In the genomic region with DNA sequence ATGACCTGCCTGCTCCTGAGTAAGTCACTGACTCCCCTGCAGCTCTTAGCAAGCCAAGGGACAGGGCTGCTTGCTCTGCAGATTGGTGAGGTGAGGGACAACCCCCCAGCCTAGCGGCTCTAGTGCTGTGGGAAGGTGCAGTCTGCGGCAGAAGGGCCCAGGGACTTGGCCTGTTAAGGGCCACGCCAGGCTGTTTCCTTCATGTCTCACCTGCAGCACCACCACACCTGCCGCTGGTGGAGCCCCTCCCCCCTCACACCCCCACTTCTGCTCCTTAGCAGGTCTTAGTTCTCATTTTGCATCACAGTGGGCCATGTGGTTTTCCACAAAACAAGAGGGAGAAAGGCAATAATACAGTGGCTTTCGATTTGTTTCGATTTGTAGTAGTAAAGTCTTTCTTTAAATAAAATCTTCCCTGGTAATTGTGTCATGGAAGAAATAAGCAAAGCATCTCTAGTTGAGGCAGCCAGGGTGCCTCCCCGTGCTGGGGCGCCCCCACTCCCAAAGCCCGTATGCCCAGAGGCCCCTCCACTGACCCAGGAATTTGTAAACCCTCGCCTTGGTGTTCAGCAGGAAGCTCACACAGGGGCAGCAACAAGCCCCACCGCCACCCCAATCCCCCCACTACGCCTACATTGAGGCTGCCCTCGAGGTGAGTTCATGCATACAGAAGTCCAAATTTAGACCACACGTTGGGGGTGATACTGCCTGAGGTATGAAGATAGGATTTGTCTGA, we compare ENCODE assay signal across 12 cellular contexts.
DNase-seq lines count a peak whose midpoint lies in the region; ATAC-seq and TF ChIP-seq lines count a peak whose summit lies in the region.
"Had no signal": no experiment of that assay in that cellular context is flagged by ENCODE, and none has a peak within 500 bp of the region (broad histone marks: within the 10 kb centered on the region; RNA-seq: fewer than 3 reads in every experiment).

No MANE protein-coding gene starts in this region.

- H3K27me3 ChIP-seq in Peyer's patch: no peaks in the 10 kb centered on the region

- H3K9me3 ChIP-seq in Peyer's patch: no peaks in the 10 kb centered on the region
- H3K9me3 ChIP-seq: esophagus squamous epithelium had no signal

- TF ChIP-seq CTCF in Peyer's patch (IDR thresholded peaks at IDR 0.05) (no peak), chondrocyte (IDR thresholded peaks at IDR 0.05) (no peak)

- H3K9me3 Mint-ChIP-seq in activated CD4-positive, alpha-beta T cell treated with anti-CD3 and anti-CD28 coated beads, Interleukin-2, amount 10 ng/mL, durations not matched to agents 7 days and 5 days: no peaks in the 10 kb centered on the region
- H3K9me3 Mint-ChIP-seq in chondrocyte (ENCODE audit: low read depth): no peaks in the 10 kb centered on the region
- H3K9me3 Mint-ChIP-seq in stimulated activated naive B cell treated with anti-CD40 and anti-IgM and Interleukin-4, amounts not matched to agents 10 μg/mL and 1 μg/mL and 100 μg/mL, for 72 hours: no peaks in the 10 kb centered on the region

- CTCF ChIA-PET in activated CD4-positive, alpha-beta T cell treated with anti-CD3 and anti-CD28 coated beads, Interleukin-2, amount 10 ng/mL, durations not matched to agents 7 days and 5 days (lab: Charles Lee): no interaction called here

- POLR2A ChIA-PET in activated CD4-positive, alpha-beta T cell treated with anti-CD3 and anti-CD28 coated beads, Interleukin-2, amount 10 ng/mL, durations not matched to agents 7 days and 5 days (lab: Charles Lee): interaction anchor here (0.6 kb wide), 1 partner anchor 60 kb away, joined by 4 read pairs; no protein-coding TSS in a partner anchor

- no peak for TF ChIP-seq POLR2A in Peyer's patch (IDR thresholded peaks at IDR 0.05)

- no peaks in the 10 kb centered on the region for H3K36me3 ChIP-seq in Peyer's patch
- H3K36me3 ChIP-seq: esophagus squamous epithelium had no signal

- no peak overlapping the region for H3K4me3 Mint-ChIP-seq in activated CD4-positive, alpha-beta T cell treated with anti-CD3 and anti-CD28 coated beads, Interleukin-2, amount 10 ng/mL, durations not matched to agents 7 days and 5 days
- H3K4me3 Mint-ChIP-seq in chondrocyte (ENCODE audit: unreplicated experiment): no peak overlapping the region
- H3K4me3 Mint-ChIP-seq in stimulated activated naive B cell treated with anti-CD40 and anti-IgM and Interleukin-4, amounts not matched to agents 10 μg/mL and 1 μg/mL and 100 μg/mL, for 72 hours: peak overlapping the region in 1 of 2 donors; percentile 13

- peaks cover 47% of the 10 kb centered on the region for H3K4me1 Mint-ChIP-seq in activated CD4-positive, alpha-beta T cell treated with anti-CD3 and anti-CD28 coated beads, Interleukin-2, amount 10 ng/mL, durations not matched to agents 7 days and 5 days
- H3K4me1 Mint-ChIP-seq in chondrocyte (ENCODE audit: low read depth): no peaks in the 10 kb centered on the region
- peaks cover 22 to 43% of the 10 kb centered on the region in 2 donors for H3K4me1 Mint-ChIP-seq in stimulated activated naive B cell treated with anti-CD40 and anti-IgM and Interleukin-4, amounts not matched to agents 10 μg/mL and 1 μg/mL and 100 μg/mL, for 72 hours

- H3K4me1 ChIP-seq in Peyer's patch: no peaks in the 10 kb centered on the region

- no peak overlapping the region for H3K27ac ChIP-seq in Peyer's patch
- H3K27ac ChIP-seq: esophagus squamous epithelium, skin epidermis had no signal

- peak overlapping the region; percentile 68 for H3K27ac Mint-ChIP-seq in activated CD4-positive, alpha-beta T cell treated with anti-CD3 and anti-CD28 coated beads, Interleukin-2, amount 10 ng/mL, durations not matched to agents 7 days and 5 days
- no peak overlapping the region for H3K27ac Mint-ChIP-seq in chondrocyte (ENCODE audit: unreplicated experiment)
- no peak overlapping the region for H3K27ac Mint-ChIP-seq in stimulated activated naive B cell treated with anti-CD40 and anti-IgM and Interleukin-4, amounts not matched to agents 10 μg/mL and 1 μg/mL and 100 μg/mL, for 72 hours

- ATAC-seq in stimulated activated naive B cell treated with anti-CD40 and anti-IgM and Interleukin-4, amounts not matched to agents 10 μg/mL and 1 μg/mL and 100 μg/mL, for 72 hours (replicated peaks): peak; percentile 48 to 61
- ATAC-seq in GM18909 (IDR thresholded peaks at IDR 0.05; ENCODE audit: poor library complexity, unreplicated experiment) (no peak), GM18861 (IDR thresholded peaks at IDR 0.05; ENCODE audit: unreplicated experiment) (no peak)

- DNase-seq in activated CD4-positive, alpha-beta T cell treated with anti-CD3 and anti-CD28 coated beads, Interleukin-2, amount 10 ng/mL, durations not matched to agents 7 days and 5 days: peak; percentile 14
- DNase-seq in activated CD4-positive, alpha-beta T cell treated with anti-CD3 and anti-CD28 coated beads for 1 hour: no peak
- DNase-seq in Peyer's patch (peak in 2 of 3 donors; percentile 49 to 68), chondrocyte (ENCODE audit: low spot score) (peak; percentile 50), ecto neural progenitor cell (ENCODE audit: low spot score) (no peak)
- no peak for DNase-seq in stimulated activated naive B cell treated with anti-CD40 and anti-IgM and Interleukin-4, amounts not matched to agents 10 μg/mL and 1 μg/mL and 100 μg/mL, for 72 hours
- DNase-seq: esophagus squamous epithelium, hippocampal formation, occipital lobe had no signal

- no peaks in the 10 kb centered on the region for H3K36me3 Mint-ChIP-seq in activated CD4-positive, alpha-beta T cell treated with anti-CD3 and anti-CD28 coated beads, Interleukin-2, amount 10 ng/mL, durations not matched to agents 7 days and 5 days (ENCODE audit: low read depth)
- no peaks in the 10 kb centered on the region for H3K36me3 Mint-ChIP-seq in chondrocyte (ENCODE audit: low read depth)
- no peaks in the 10 kb centered on the region for H3K36me3 Mint-ChIP-seq in stimulated activated naive B cell treated with anti-CD40 and anti-IgM and Interleukin-4, amounts not matched to agents 10 μg/mL and 1 μg/mL and 100 μg/mL, for 72 hours

- no peak overlapping the region for H3K4me3 ChIP-seq in Peyer's patch
- H3K4me3 ChIP-seq: esophagus squamous epithelium, skin epidermis had no signal

- H3K27me3 Mint-ChIP-seq in activated CD4-positive, alpha-beta T cell treated with anti-CD3 and anti-CD28 coated beads, Interleukin-2, amount 10 ng/mL, durations not matched to agents 7 days and 5 days: no peaks in the 10 kb centered on the region
- peaks cover 36% of the 10 kb centered on the region for H3K27me3 Mint-ChIP-seq in chondrocyte (ENCODE audit: low read depth)
- H3K27me3 Mint-ChIP-seq in stimulated activated naive B cell treated with anti-CD40 and anti-IgM and Interleukin-4, amounts not matched to agents 10 μg/mL and 1 μg/mL and 100 μg/mL, for 72 hours: peaks cover 54 to 66% of the 10 kb centered on the region in 2 donors

Comparison
In these comparisons a context has a peak if more than half of its experiments do, and no peak if none do; other contexts are left out.
1. DNase-seq: peak in activated CD4-positive, alpha-beta T cell treated with anti-CD3 and anti-CD28 coated beads, Interleukin-2, amount 10 ng/mL, durations not matched to agents 7 days and 5 days (single experiment), Peyer's patch (2 of 3) and chondrocyte (single experiment); none in activated CD4-positive, alpha-beta T cell treated with anti-CD3 and anti-CD28 coated beads for 1 hour (single experiment), stimulated activated naive B cell treated with anti-CD40 and anti-IgM and Interleukin-4, amounts not matched to agents 10 μg/mL and 1 μg/mL and 100 μg/mL, for 72 hours (single experiment) and ecto neural progenitor cell (single experiment).
2. ATAC-seq: peak in stimulated activated naive B cell treated with anti-CD40 and anti-IgM and Interleukin-4, amounts not matched to agents 10 μg/mL and 1 μg/mL and 100 μg/mL, for 72 hours (2 of 2); none in GM18909 (single experiment) and GM18861 (single experiment).